16 cellular contexts compared by ENCODE assay signal in genomic region chr3:20352547-20353164, GRCh38.
DNase-seq lines count a peak whose midpoint lies in the region; ATAC-seq, FAIRE-seq and TF ChIP-seq lines count a peak whose summit lies in the region.
"Had no signal": no experiment of that assay in that cellular context is flagged by ENCODE, and none has a peak within 500 bp of the region (broad histone marks: within the 10 kb centered on the region; RNA-seq: fewer than 3 reads in every experiment).

No MANE protein-coding gene starts in this region.

- no peak for FAIRE-seq in D721Med (lab: Jason Lieb, UNC)

- no peak for TF ChIP-seq CTCF in choroid plexus epithelial cell (conservative IDR thresholded peaks at IDR 0.05; ENCODE audit: low read depth, low read length)
- TF ChIP-seq CTCF in D721Med (IDR thresholded peaks at IDR 0.05; ENCODE audit: insufficient read depth, missing control alignments): no peak

- no peak for ATAC-seq in HG03196 (IDR thresholded peaks at IDR 0.05; ENCODE audit: unreplicated experiment)
- ATAC-seq: activated CD4-positive, CD25-positive, alpha-beta regulatory T cell treated with anti-CD3 and anti-CD28 coated beads, Interleukin-2, amount 50 U/mL, for 24 hours; activated CD8-positive, alpha-beta memory T cell treated with anti-CD3 and anti-CD28 coated beads, Interleukin-2, amount 10 ng/mL, durations not matched to agents 7 days and 5 days had no signal

- DNase-seq in LHCN-M2 (ENCODE audit: low read depth) (peak; percentile 76), SKM-1 (lab: John Stamatoyannopoulos, UW; ENCODE audit: unreplicated experiment) (peak; percentile 5), choroid plexus epithelial cell (ENCODE audit: low read depth) (peak; percentile 9), skeletal muscle cell (ENCODE audit: low read depth) (peak; percentile 11), D721Med (ENCODE audit: insufficient read length, low spot score) (no peak), DMS153 treated with DMSO at 0.1 percent for 48 hours (lab: John Stamatoyannopoulos, UW; ENCODE audit: unreplicated experiment) (no peak)
- DNase-seq: activated CD8-positive, alpha-beta memory T cell treated with anti-CD3 and anti-CD28 coated beads, Interleukin-2, amount 10 ng/mL, durations not matched to agents 7 days and 5 days; activated gamma-delta T cell; BE2C; DMS79; effector CD4-positive, alpha-beta T cell; NCI-H146; NCI-H510A; substantia nigra had no signal

- H3K4me3 ChIP-seq in choroid plexus epithelial cell (ENCODE audit: low read depth, low read length) (no peak overlapping the region), skeletal muscle cell (ENCODE audit: low read depth, low read length) (no peak overlapping the region)

Comparison
In these comparisons a context has a peak if more than half of its experiments do, and no peak if none do; other contexts are left out.
1. DNase-seq: peak in LHCN-M2 (single experiment), SKM-1 (single experiment), choroid plexus epithelial cell (single experiment) and skeletal muscle cell (single experiment); none in D721Med (single experiment) and DMS153 treated with DMSO at 0.1 percent for 48 hours (single experiment).